10 cellular contexts compared by ENCODE assay signal in genomic region chr13:40644838-40645620, GRCh38. TPM values are rescaled to one million over a fixed set of nuclear protein-coding genes. Genes with fewer than 3 reads are reported as not detected.
A peak's percentile ranks its signal among the peaks of the same experiment; 100 is the strongest.
DNase-seq lines count a peak whose midpoint lies in the region; ATAC-seq and TF ChIP-seq lines count a peak whose summit lies in the region.
"Had no signal": no experiment of that assay in that cellular context is flagged by ENCODE, and none has a peak within 500 bp of the region (broad histone marks: within the 10 kb centered on the region; RNA-seq: fewer than 3 reads in every experiment).

No MANE protein-coding gene starts in this region.

- peaks cover 80% of the 10 kb centered on the region for H3K4me1 Mint-ChIP-seq in activated CD8-positive, alpha-beta memory T cell treated with anti-CD3 and anti-CD28 coated beads, Interleukin-2, amount 10 ng/mL, durations not matched to agents 7 days and 5 days
- peaks cover 91% of the 10 kb centered on the region for H3K4me1 Mint-ChIP-seq in activated CD4-positive, alpha-beta memory T cell treated with anti-CD3 and anti-CD28 coated beads, Interleukin-2, amount 10 ng/mL, durations not matched to agents 7 days and 5 days
- H3K4me1 Mint-ChIP-seq in stimulated activated naive B cell treated with anti-CD40 and anti-IgM and Interleukin-4, amounts not matched to agents 10 μg/mL and 1 μg/mL and 100 μg/mL, for 72 hours = peaks cover 65 to 97% of the 10 kb centered on the region in 2 donors

- H3K27ac Mint-ChIP-seq in activated CD8-positive, alpha-beta memory T cell treated with anti-CD3 and anti-CD28 coated beads, Interleukin-2, amount 10 ng/mL, durations not matched to agents 7 days and 5 days = peak overlapping the region; percentile 60
- peak overlapping the region; percentile 79 for H3K27ac Mint-ChIP-seq in activated CD4-positive, alpha-beta memory T cell treated with anti-CD3 and anti-CD28 coated beads, Interleukin-2, amount 10 ng/mL, durations not matched to agents 7 days and 5 days
- H3K27ac Mint-ChIP-seq in stimulated activated naive B cell treated with anti-CD40 and anti-IgM and Interleukin-4, amounts not matched to agents 10 μg/mL and 1 μg/mL and 100 μg/mL, for 72 hours = peak overlapping the region; percentile 85

- peaks cover 34% of the 10 kb centered on the region for H3K4me1 ChIP-seq in foreskin keratinocyte

- CTCF ChIA-PET in activated CD8-positive, alpha-beta memory T cell treated with anti-CD3 and anti-CD28 coated beads, Interleukin-2, amount 10 ng/mL, durations not matched to agents 7 days and 5 days (lab: Charles Lee) = no interaction called here
- CTCF ChIA-PET in activated CD4-positive, alpha-beta memory T cell treated with anti-CD3 and anti-CD28 coated beads, Interleukin-2, amount 10 ng/mL, durations not matched to agents 7 days and 5 days (lab: Charles Lee) = interaction anchor here (0.8 to 1.3 kb wide), 3 partner anchors 9 to 21 kb away, joined by 3 to 4 read pairs (median 3); no protein-coding TSS in a partner anchor

- no peak overlapping the region for H3K4me3 Mint-ChIP-seq in activated CD8-positive, alpha-beta memory T cell treated with anti-CD3 and anti-CD28 coated beads, Interleukin-2, amount 10 ng/mL, durations not matched to agents 7 days and 5 days
- H3K4me3 Mint-ChIP-seq in activated CD4-positive, alpha-beta memory T cell treated with anti-CD3 and anti-CD28 coated beads, Interleukin-2, amount 10 ng/mL, durations not matched to agents 7 days and 5 days = peak overlapping the region; percentile 37
- H3K4me3 Mint-ChIP-seq in stimulated activated naive B cell treated with anti-CD40 and anti-IgM and Interleukin-4, amounts not matched to agents 10 μg/mL and 1 μg/mL and 100 μg/mL, for 72 hours = peak overlapping the region; percentile 4 to 18

- POLR2A ChIA-PET in activated CD4-positive, alpha-beta memory T cell treated with anti-CD3 and anti-CD28 coated beads, Interleukin-2, amount 10 ng/mL, durations not matched to agents 7 days and 5 days (lab: Charles Lee) = interaction anchor here (1.5 to 10.0 kb wide), 4 partner anchors 8 to 36 kb away, joined by 3 to 101 read pairs (median 10); no protein-coding TSS in a partner anchor

- no peaks in the 10 kb centered on the region for H3K27me3 Mint-ChIP-seq in activated CD8-positive, alpha-beta memory T cell treated with anti-CD3 and anti-CD28 coated beads, Interleukin-2, amount 10 ng/mL, durations not matched to agents 7 days and 5 days
- H3K27me3 Mint-ChIP-seq in activated CD4-positive, alpha-beta memory T cell treated with anti-CD3 and anti-CD28 coated beads, Interleukin-2, amount 10 ng/mL, durations not matched to agents 7 days and 5 days = no peaks in the 10 kb centered on the region
- H3K27me3 Mint-ChIP-seq in stimulated activated naive B cell treated with anti-CD40 and anti-IgM and Interleukin-4, amounts not matched to agents 10 μg/mL and 1 μg/mL and 100 μg/mL, for 72 hours = no peaks in the 10 kb centered on the region

- TF ChIP-seq CTCF in foreskin keratinocyte (conservative IDR thresholded peaks at IDR 0.05) = no peak

- no peaks in the 10 kb centered on the region for H3K9me3 Mint-ChIP-seq in activated CD8-positive, alpha-beta memory T cell treated with anti-CD3 and anti-CD28 coated beads, Interleukin-2, amount 10 ng/mL, durations not matched to agents 7 days and 5 days (ENCODE audit: low read depth)
- no peaks in the 10 kb centered on the region for H3K9me3 Mint-ChIP-seq in activated CD4-positive, alpha-beta memory T cell treated with anti-CD3 and anti-CD28 coated beads, Interleukin-2, amount 10 ng/mL, durations not matched to agents 7 days and 5 days
- H3K9me3 Mint-ChIP-seq in stimulated activated naive B cell treated with anti-CD40 and anti-IgM and Interleukin-4, amounts not matched to agents 10 μg/mL and 1 μg/mL and 100 μg/mL, for 72 hours = no peaks in the 10 kb centered on the region

- no peaks in the 10 kb centered on the region for H3K27me3 ChIP-seq in foreskin keratinocyte

- peak; percentile 53 for ATAC-seq in activated CD8-positive, alpha-beta memory T cell treated with anti-CD3 and anti-CD28 coated beads, Interleukin-2, amount 10 ng/mL, durations not matched to agents 7 days and 5 days
- peak; percentile 86 for ATAC-seq in foreskin keratinocyte
- ATAC-seq in stimulated activated naive B cell treated with anti-CD40 and anti-IgM and Interleukin-4, amounts not matched to agents 10 μg/mL and 1 μg/mL and 100 μg/mL, for 72 hours (replicated peaks) = peak; percentile 48 to 54
- ATAC-seq in HG03196 (IDR thresholded peaks at IDR 0.05; ENCODE audit: unreplicated experiment) = no peak
- ATAC-seq: A549 had no signal

- H3K27ac ChIP-seq in foreskin keratinocyte = peak overlapping the region; percentile 12
- H3K27ac ChIP-seq: A549 had no signal

- peaks cover 15% of the 10 kb centered on the region for H3K36me3 Mint-ChIP-seq in activated CD8-positive, alpha-beta memory T cell treated with anti-CD3 and anti-CD28 coated beads, Interleukin-2, amount 10 ng/mL, durations not matched to agents 7 days and 5 days
- H3K36me3 Mint-ChIP-seq in activated CD4-positive, alpha-beta memory T cell treated with anti-CD3 and anti-CD28 coated beads, Interleukin-2, amount 10 ng/mL, durations not matched to agents 7 days and 5 days (ENCODE audit: low read depth) = peaks cover 37% of the 10 kb centered on the region
- peaks cover 8 to 20% of the 10 kb centered on the region in 2 donors for H3K36me3 Mint-ChIP-seq in stimulated activated naive B cell treated with anti-CD40 and anti-IgM and Interleukin-4, amounts not matched to agents 10 μg/mL and 1 μg/mL and 100 μg/mL, for 72 hours

- no peak for DNase-seq in activated CD8-positive, alpha-beta memory T cell treated with anti-CD3 and anti-CD28 coated beads, Interleukin-2, amount 10 ng/mL, durations not matched to agents 7 days and 5 days
- DNase-seq in activated CD8-positive, alpha-beta memory T cell treated with anti-CD3 and anti-CD28 coated beads, Interleukin-2, amount 50 U/mL, for 4 hours = no peak
- no peak for DNase-seq in activated CD4-positive, alpha-beta memory T cell treated with anti-CD3 and anti-CD28 coated beads, Interleukin-2, amount 10 ng/mL, durations not matched to agents 7 days and 5 days
- DNase-seq in foreskin keratinocyte = peak; percentile 62 to 83
- DNase-seq in stimulated activated naive B cell treated with anti-CD40 and anti-IgM and Interleukin-4, amounts not matched to agents 10 μg/mL and 1 μg/mL and 100 μg/mL, for 72 hours = no peak
- DNase-seq in NCI-H2029 treated with DMSO at 0.1 percent for 48 hours (lab: John Stamatoyannopoulos, UW) = no peak
- DNase-seq in GDM1 (lab: John Stamatoyannopoulos, UW) = no peak
- DNase-seq: foreskin melanocyte had no signal

RNA-seq across cellular contexts. Expression of gene FOXO1, which starts 21.4 kb away (rescaled TPM):
- total RNA-seq in activated CD8-positive, alpha-beta memory T cell treated with anti-CD3 and anti-CD28 coated beads, Interleukin-2, amount 10 ng/mL, durations not matched to agents 7 days and 5 days = 10 to 100 TPM; 20.2 to 27.1 TPM
- total RNA-seq in activated CD4-positive, alpha-beta memory T cell treated with anti-CD3 and anti-CD28 coated beads, Interleukin-2, amount 10 ng/mL, durations not matched to agents 7 days and 5 days = 10 to 100 TPM; 31.6 to 32.2 TPM
- total RNA-seq in foreskin keratinocyte = 7.8 and 8.7 TPM in 2 replicates
- 2.3 and 2.4 TPM in 2 replicates for polyA plus RNA-seq in foreskin keratinocyte

Comparison
In these comparisons a context has a peak if more than half of its experiments do, and no peak if none do; other contexts are left out.
1. DNase-seq: peak in foreskin keratinocyte (2 of 2); none in activated CD8-positive, alpha-beta memory T cell treated with anti-CD3 and anti-CD28 coated beads, Interleukin-2, amount 10 ng/mL, durations not matched to agents 7 days and 5 days (single experiment), activated CD8-positive, alpha-beta memory T cell treated with anti-CD3 and anti-CD28 coated beads, Interleukin-2, amount 50 U/mL, for 4 hours (single experiment), activated CD4-positive, alpha-beta memory T cell treated with anti-CD3 and anti-CD28 coated beads, Interleukin-2, amount 10 ng/mL, durations not matched to agents 7 days and 5 days (single experiment), stimulated activated naive B cell treated with anti-CD40 and anti-IgM and Interleukin-4, amounts not matched to agents 10 μg/mL and 1 μg/mL and 100 μg/mL, for 72 hours (single experiment), NCI-H2029 treated with DMSO at 0.1 percent for 48 hours (single experiment) and GDM1 (single experiment).
2. Peak in every context shown above with its lines, with median percentiles within 50 percentile points of each other: H3K27ac Mint-ChIP-seq.